Comparison of ENCODE assay signal across 8 cellular contexts in genomic region chr4:55635760-55636621, GRCh38. TPM values are rescaled to one million over a fixed set of nuclear protein-coding genes. Genes with fewer than 3 reads are reported as not detected.
DNase-seq lines count a peak whose midpoint lies in the region; ATAC-seq, FAIRE-seq and TF ChIP-seq lines count a peak whose summit lies in the region.

Gene NMU, minus strand, starts transcription at chr4:55636298. Its CDS starts 106 bp downstream, at chr4:55636192.

- SMC1A ChIA-PET in GM12878 (lab: Charles Lee; ENCODE audit: uncharacterized antibody, unreplicated experiment), result interaction anchor here (1.0 kb wide), 1 partner anchor 72 kb away, joined by 3 read pairs; no protein-coding TSS in a partner anchor

- no peak for TF ChIP-seq EP300 in GM12878 (IDR thresholded peaks at IDR 0.05; ENCODE audit: borderline replicate concordance in 1 of 2, control insufficient read depth in 1 of 2, low read depth in 2 of 2, low read length in 2 of 2)

- H3K36me3 Mint-ChIP-seq in immature natural killer cell, result peaks cover 0 to 2% (median 0%) of the 10 kb centered on the region in 3 donors

- H3K4me1 Mint-ChIP-seq in immature natural killer cell, result peaks cover 6% of the 10 kb centered on the region in 2 donors

- H3K4me1 ChIP-seq in RWPE2 (ENCODE audit: insufficient read depth, poor library complexity, severe bottlenecking) (peaks cover 9% of the 10 kb centered on the region), GM12878 (ENCODE audit: control insufficient read depth, insufficient read depth, low read length) (no peaks in the 10 kb centered on the region)

- H3K27ac Mint-ChIP-seq in immature natural killer cell, result no peak within 1 kb of the TSS

- CTCF ChIA-PET in GM12878 (lab: Yijun Ruan, JAX), result no interaction called here

- intact Hi-C loops in GM12878 (cut with micrococcal nuclease; ENCODE audit: unreplicated experiment), result no loop called here

- no peaks in the 10 kb centered on the region for H3K79me2 ChIP-seq in GM12878 (ENCODE audit: control insufficient read depth, insufficient read depth, low read length)

- in situ Hi-C loops in GM12878 (cut with MboI), result no loop called here

- peak within 1 kb of the TSS in 3 of 5 donors; percentile 8 to 60 (median 46) for H3K4me3 Mint-ChIP-seq in immature natural killer cell

- H4K20me1 ChIP-seq in GM12878 (ENCODE audit: control insufficient read depth, insufficient read depth), result no peaks in the 10 kb centered on the region

- peaks cover 4% of the 10 kb centered on the region for H3K27me3 ChIP-seq in RWPE2 (ENCODE audit: insufficient read depth, poor library complexity, severe bottlenecking)
- H3K27me3 ChIP-seq in GM12878 (replicated peaks in 1 of 2; ENCODE audit: control insufficient read depth in 2 of 2, insufficient read depth in 2 of 2, low read length in 1 of 2), result peaks cover 3% of the 10 kb centered on the region in 2 experiments

- peak; percentile 85 for ATAC-seq in GM18907 (IDR thresholded peaks at IDR 0.05; ENCODE audit: unreplicated experiment)
- ATAC-seq in HG03432 (IDR thresholded peaks at IDR 0.05; ENCODE audit: unreplicated experiment), result peak; percentile 83
- peak; percentile 91 for ATAC-seq in RWPE2 (ENCODE audit: low read depth)
- ATAC-seq in GM12878, result peak; percentile 95

- RAD21 ChIA-PET in GM12878 (lab: Charles Lee; ENCODE audit: unreplicated experiment), result no interaction called here

- FAIRE-seq in GM12878 (lab: Jason Lieb, UNC), result no peak

- H2AFZ ChIP-seq in GM12878 (ENCODE audit: control insufficient read depth, low read depth, low read length), result no peak within 1 kb of the TSS

- no peak for TF ChIP-seq POLR2A in GM12878 (IDR thresholded peaks at IDR 0.05; ENCODE audit: low read depth, low read length)

- no peak within 1 kb of the TSS for H3K9ac ChIP-seq in GM12878 (ENCODE audit: control insufficient read depth, insufficient read depth, low read length)

- H3K27me3 Mint-ChIP-seq in immature natural killer cell (ENCODE audit: low read depth in 3 of 3), result peaks cover 16 to 32% (median 29%) of the 10 kb centered on the region in 3 donors

- H3K36me3 ChIP-seq in RWPE2 (ENCODE audit: low read depth), result no peaks in the 10 kb centered on the region
- H3K36me3 ChIP-seq in GM12878 (ENCODE audit: control insufficient read depth in 2 of 2, insufficient read depth in 2 of 2, low read length in 1 of 2), result no peaks in the 10 kb centered on the region

- H3K4me2 ChIP-seq in GM12878 (ENCODE audit: control insufficient read depth, insufficient read depth), result peak within 1 kb of the TSS; percentile 23; the same call in 1 of the 2 replicates

- H3K27ac ChIP-seq in RWPE2 (ENCODE audit: poor library complexity, severe bottlenecking) (no peak within 1 kb of the TSS), GM12878 (ENCODE audit: control insufficient read depth, insufficient read depth) (no peak within 1 kb of the TSS)

- H3K9me3 Mint-ChIP-seq in immature natural killer cell, result peaks cover 0 to 4% (median under 1%) of the 10 kb centered on the region in 6 donors

- WGBS in GM12878 (ENCODE audit: insufficient coverage, insufficient replicate concordance, low lambda C conversion rate, missing lambda C conversion rate), result 5% methylated on average over 58 of the region's 75 CpGs

- peaks cover 2% of the 10 kb centered on the region for H3K9me3 ChIP-seq in RWPE2 (ENCODE audit: severe bottlenecking)
- no peaks in the 10 kb centered on the region for H3K9me3 ChIP-seq in GM12878 (replicated peaks; ENCODE audit: control insufficient read depth, insufficient read depth, low read length)

- POLR2A ChIA-PET in GM12878 (lab: Charles Lee), result no interaction called here

- peak; percentile 54 for TF ChIP-seq CTCF in RWPE2 (IDR thresholded peaks at IDR 0.05; ENCODE audit: poor library complexity, severe bottlenecking)
- peak in 1 of 3 experiments; percentile 28; a peak in 1 of 6 replicates for TF ChIP-seq CTCF in GM12878 (IDR thresholded peaks at IDR 0.05 in 2 of 3, conservative IDR thresholded peaks at IDR 0.05 in 1 of 3; ENCODE audit: control insufficient read depth in 2 of 3, extremely low read depth in 1 of 3, insufficient read depth in 1 of 3, low read depth in 3 of 3, low read length in 3 of 3)

- TF ChIP-seq RAD21 in GM12878 (IDR thresholded peaks at IDR 0.05; ENCODE audit: insufficient read depth, low read depth, low read length), result 0 out of 2 replicates have a peak, but pooled peaks have one; percentile 8

- H3K4me3 ChIP-seq in RWPE2 (ENCODE audit: severe bottlenecking) (peak within 1 kb of the TSS; percentile 45), GM12878 (no peak within 1 kb of the TSS)

- BruUV-seq in GM12878 (replicated peaks; lab: Mats Ljungman, UMichigan), result no TSS peak

- DNase-seq in AG08396 (ENCODE audit: low spot score), result peak; percentile 38
- DNase-seq in RWPE2 (ENCODE audit: low spot score), result peak; percentile 66
- no peak for DNase-seq in GM12878 (ENCODE audit: low read depth, low spot score)
- no peak for DNase-seq in immature natural killer cell
- DNase-seq in stimulated activated CD4-positive, alpha-beta T cell treated with anti-CD3 and anti-CD28 coated beads, Interleukin-2, amount 100 ng/mL, for 48 hours, result peak; percentile 22 to 42
- DNase-seq in ureter (ENCODE audit: low spot score), result no peak

TF ChIP-seq in GM12878, 131 proteins besides CTCF, POLR2A, EP300 and RAD21:
- TF ChIP-seq LARP7 (IDR thresholded peaks at IDR 0.05) (0 out of 2 replicates have a peak, but pooled peaks have one; percentile 21), ESRRA (IDR thresholded peaks at IDR 0.05; ENCODE audit: low read length) (no peak), IRF5 (IDR thresholded peaks at IDR 0.05; ENCODE audit: borderline replicate concordance) (no peak), TARDBP (IDR thresholded peaks at IDR 0.05; ENCODE audit: borderline replicate concordance) (no peak), IKZF1 (conservative IDR thresholded peaks at IDR 0.05) (no peak)
- TF ChIP-seq, protein P1, sequence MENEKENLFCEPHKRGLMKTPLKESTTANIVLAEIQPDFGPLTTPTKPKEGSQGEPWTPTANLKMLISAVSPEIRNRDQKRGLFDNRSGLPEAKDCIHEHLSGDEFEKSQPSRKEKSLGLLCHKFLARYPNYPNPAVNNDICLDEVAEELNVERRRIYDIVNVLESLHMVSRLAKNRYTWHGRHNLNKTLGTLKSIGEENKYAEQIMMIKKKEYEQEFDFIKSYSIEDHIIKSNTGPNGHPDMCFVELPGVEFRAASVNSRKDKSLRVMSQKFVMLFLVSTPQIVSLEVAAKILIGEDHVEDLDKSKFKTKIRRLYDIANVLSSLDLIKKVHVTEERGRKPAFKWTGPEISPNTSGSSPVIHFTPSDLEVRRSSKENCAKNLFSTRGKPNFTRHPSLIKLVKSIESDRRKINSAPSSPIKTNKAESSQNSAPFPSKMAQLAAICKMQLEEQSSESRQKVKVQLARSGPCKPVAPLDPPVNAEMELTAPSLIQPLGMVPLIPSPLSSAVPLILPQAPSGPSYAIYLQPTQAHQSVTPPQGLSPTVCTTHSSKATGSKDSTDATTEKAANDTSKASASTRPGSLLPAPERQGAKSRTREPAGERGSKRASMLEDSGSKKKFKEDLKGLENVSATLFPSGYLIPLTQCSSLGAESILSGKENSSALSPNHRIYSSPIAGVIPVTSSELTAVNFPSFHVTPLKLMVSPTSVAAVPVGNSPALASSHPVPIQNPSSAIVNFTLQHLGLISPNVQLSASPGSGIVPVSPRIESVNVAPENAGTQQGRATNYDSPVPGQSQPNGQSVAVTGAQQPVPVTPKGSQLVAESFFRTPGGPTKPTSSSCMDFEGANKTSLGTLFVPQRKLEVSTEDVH (IDR thresholded peaks at IDR 0.05; ENCODE audit: low read depth, partially characterized antibody), result no peak

RNA-seq across cellular contexts. Expression of gene NMU, which starts in this region (rescaled TPM):
- not detected in 2 replicates for total RNA-seq in GM12878 (2013; cell fraction: nucleolus; rRNA removed)
- total RNA-seq in GM12878 (2014; rRNA removed), result not detected in 2 replicates
- not detected in 2 replicates for total RNA-seq in GM12878 (2014; rRNA removed; fragmentation: Illumina TruSeq; extraction: Trizol)
- 0.40 TPM in 1 of 2 replicates, not detected in the other for total RNA-seq in GM12878 (2021)
- polyA plus RNA-seq in GM12878 (2011; ENCODE audit: low read depth), result not detected
- polyA plus RNA-seq in GM12878 (2011; rRNA removed), result 0.16 TPM in 1 of 2 replicates, not detected in the other
- not detected in 2 replicates for polyA plus RNA-seq in GM12878 (2011; cell fraction: cytosol; rRNA removed)
- polyA plus RNA-seq in GM12878 (2011; cell fraction: nucleus; rRNA removed), result not detected in 2 replicates
- not detected in 2 replicates for polyA plus RNA-seq in GM12878 (2012)
- not detected in 2 replicates for polyA plus RNA-seq in GM12878 (2014; fragmentation: Illumina TruSeq; extraction: Trizol)
- not detected for polyA plus RNA-seq in GM12878 (2014; fragmentation: Nextera tagmentation; extraction: Ambion mirVana)
- polyA plus RNA-seq in GM12878 (2014; rRNA removed), result not detected in 2 replicates
- polyA plus RNA-seq in GM12878 (2016; fragmentation: Nextera tagmentation; extraction: Ambion mirVana), result under 1 TPM in 1 of 2 experiments, not detected in 1; 0.33 TPM
- not detected in 2 replicates for polyA minus RNA-seq in GM12878 (2011; rRNA and poly(A)+ RNA removed)
- polyA minus RNA-seq in GM12878 (2011; cell fraction: cytosol; rRNA and poly(A)+ RNA removed), result not detected in 2 replicates
- polyA minus RNA-seq in GM12878 (2011; cell fraction: nucleus; rRNA and poly(A)+ RNA removed), result not detected in 2 replicates
- not detected for polyA plus RNA-seq in immature natural killer cell
- not detected for total RNA-seq in ureter

Comparison
In these comparisons a context has a peak if more than half of its experiments do, and no peak if none do; other contexts are left out.
1. Peak in ATAC-seq and H3K4me2 ChIP-seq in GM12878; RNA of the gene not detected or under 1 TPM.
2. DNase-seq: peak in AG08396 (single experiment), RWPE2 (single experiment) and stimulated activated CD4-positive, alpha-beta T cell treated with anti-CD3 and anti-CD28 coated beads, Interleukin-2, amount 100 ng/mL, for 48 hours (2 of 2); none in GM12878 (single experiment), immature natural killer cell (0 of 3) and ureter (single experiment).
3. Peak in every context shown above with its lines, with median percentiles within 50 percentile points of each other: ATAC-seq.